Comparison of ENCODE assay signal across 1 cellular context in the genomic region with DNA sequence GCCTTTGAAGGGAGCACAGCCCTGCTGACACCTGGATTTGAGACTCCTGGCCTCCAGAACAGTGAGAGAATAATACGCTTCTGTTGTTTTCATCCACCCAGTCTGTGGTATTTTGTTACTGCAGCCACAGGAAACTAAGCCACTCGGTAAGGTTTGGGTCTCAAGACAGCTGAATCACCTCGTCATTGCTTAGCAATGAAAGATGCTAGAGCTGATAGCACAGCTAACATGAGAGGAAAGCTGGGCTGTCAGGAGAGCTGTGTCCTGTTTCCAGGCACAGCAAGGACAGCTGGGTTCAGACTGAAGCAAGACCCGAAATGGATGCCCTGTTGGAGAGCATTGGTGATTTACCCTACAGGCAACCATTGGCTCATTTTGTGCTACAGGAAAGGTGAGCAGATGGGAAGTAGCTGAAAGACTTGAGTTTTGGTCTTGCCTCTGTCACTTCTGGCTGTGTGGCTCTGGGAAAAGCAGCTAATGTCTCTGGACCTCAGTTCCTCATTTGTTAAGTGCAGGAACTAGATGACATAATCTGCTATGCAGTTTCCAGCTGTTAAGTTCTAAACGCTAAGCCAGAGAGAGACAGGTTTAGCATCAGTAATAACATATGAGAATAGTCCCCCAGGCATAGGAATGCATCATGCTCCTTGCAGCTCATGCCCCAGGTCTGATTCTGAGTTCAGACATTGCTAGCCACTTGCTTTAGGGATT.
A peak's percentile ranks its signal among the peaks of the same experiment; 100 is the strongest.
TF ChIP-seq lines count a peak whose summit lies in the region.

No MANE protein-coding gene starts in this region.

TF ChIP-seq in SK-N-SH, 30 proteins besides CTCF, POLR2A, EP300 and RAD21 (continued from another document):
- TF ChIP-seq, protein P1, sequence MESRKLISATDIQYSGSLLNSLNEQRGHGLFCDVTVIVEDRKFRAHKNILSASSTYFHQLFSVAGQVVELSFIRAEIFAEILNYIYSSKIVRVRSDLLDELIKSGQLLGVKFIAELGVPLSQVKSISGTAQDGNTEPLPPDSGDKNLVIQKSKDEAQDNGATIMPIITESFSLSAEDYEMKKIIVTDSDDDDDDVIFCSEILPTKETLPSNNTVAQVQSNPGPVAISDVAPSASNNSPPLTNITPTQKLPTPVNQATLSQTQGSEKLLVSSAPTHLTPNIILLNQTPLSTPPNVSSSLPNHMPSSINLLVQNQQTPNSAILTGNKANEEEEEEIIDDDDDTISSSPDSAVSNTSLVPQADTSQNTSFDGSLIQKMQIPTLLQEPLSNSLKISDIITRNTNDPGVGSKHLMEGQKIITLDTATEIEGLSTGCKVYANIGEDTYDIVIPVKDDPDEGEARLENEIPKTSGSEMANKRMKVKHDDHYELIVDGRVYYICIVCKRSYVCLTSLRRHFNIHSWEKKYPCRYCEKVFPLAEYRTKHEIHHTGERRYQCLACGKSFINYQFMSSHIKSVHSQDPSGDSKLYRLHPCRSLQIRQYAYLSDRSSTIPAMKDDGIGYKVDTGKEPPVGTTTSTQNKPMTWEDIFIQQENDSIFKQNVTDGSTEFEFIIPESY (IDR thresholded peaks at IDR 0.05; ENCODE audit: borderline replicate concordance, low read depth): no peak
- TF ChIP-seq JUND (IDR thresholded peaks at IDR 0.05) (peak; percentile 36; the same call in 1 of the 2 replicates), TCF12 (IDR thresholded peaks at IDR 0.05) (peak; percentile 52)
- TF ChIP-seq, protein P2, sequence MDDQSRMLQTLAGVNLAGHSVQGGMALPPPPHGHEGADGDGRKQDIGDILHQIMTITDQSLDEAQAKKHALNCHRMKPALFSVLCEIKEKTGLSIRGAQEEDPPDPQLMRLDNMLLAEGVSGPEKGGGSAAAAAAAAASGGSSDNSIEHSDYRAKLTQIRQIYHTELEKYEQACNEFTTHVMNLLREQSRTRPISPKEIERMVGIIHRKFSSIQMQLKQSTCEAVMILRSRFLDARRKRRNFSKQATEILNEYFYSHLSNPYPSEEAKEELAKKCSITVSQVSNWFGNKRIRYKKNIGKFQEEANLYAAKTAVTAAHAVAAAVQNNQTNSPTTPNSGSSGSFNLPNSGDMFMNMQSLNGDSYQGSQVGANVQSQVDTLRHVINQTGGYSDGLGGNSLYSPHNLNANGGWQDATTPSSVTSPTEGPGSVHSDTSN (IDR thresholded peaks at IDR 0.05): peak; percentile 14; the same call in 1 of the 2 replicates
